ENCODE assay signal across 18 cellular contexts in genomic region chr20:38387953-38388352, GRCh38. TPM values are rescaled to one million over a fixed set of nuclear protein-coding genes. Genes with fewer than 3 reads are reported as not detected.
DNase-seq lines count a peak whose midpoint lies in the region; ATAC-seq, FAIRE-seq and TF ChIP-seq lines count a peak whose summit lies in the region.
"Had no signal": no experiment of that assay in that cellular context is flagged by ENCODE, and none has a peak within 500 bp of the region (broad histone marks: within the 10 kb centered on the region; RNA-seq: fewer than 3 reads in every experiment).

No MANE protein-coding gene starts in this region.

- CTCF ChIA-PET in GM12878 (lab: Yijun Ruan, JAX) (interaction anchor here (0.7 kb wide), 1 partner anchor 147 kb away, joined by 3 read pairs; no protein-coding TSS in a partner anchor), HepG2 (lab: Yijun Ruan, JAX; ENCODE audit: low intra/inter-chr PET ratio, low total read pairs) (no interaction called here)

- BruUV-seq in GM12878 (replicated peaks; lab: Mats Ljungman, UMichigan) = no TSS peak
- BruUV-seq in HepG2 (replicated peaks; lab: Mats Ljungman, UMichigan) = no TSS peak

- H3K4me3 ChIP-seq in DND-41 (ENCODE audit: low read depth in 1 of 2, low read length in 2 of 2) (no peak overlapping the region), GM12878 (no peak overlapping the region), HepG2 (replicated peaks in 1 of 3; ENCODE audit: insufficient read depth in 1 of 3, low read depth in 2 of 3, low read length in 3 of 3) (no peak overlapping the region)
- H3K4me3 ChIP-seq: lung had no signal

- H3K4me2 ChIP-seq in DND-41 (ENCODE audit: insufficient read depth, low read length) (no peak overlapping the region), GM12878 (ENCODE audit: control insufficient read depth, insufficient read depth) (no peak overlapping the region), HepG2 (ENCODE audit: low read depth, low read length) (no peak overlapping the region)

- SMC1A ChIA-PET in GM12878 (lab: Charles Lee; ENCODE audit: uncharacterized antibody, unreplicated experiment) = interaction anchor here (1.0 kb wide), 1 partner anchor 9 kb away, joined by 3 read pairs; no protein-coding TSS in a partner anchor

- intact Hi-C loops in GM12878 (cut with micrococcal nuclease; ENCODE audit: unreplicated experiment) (no loop called here), HepG2 (cut with micrococcal nuclease; ENCODE audit: unreplicated experiment) (no loop called here)

- no peaks in the 10 kb centered on the region for H3K79me2 ChIP-seq in DND-41 (ENCODE audit: insufficient read depth, low read length)
- no peaks in the 10 kb centered on the region for H3K79me2 ChIP-seq in GM12878 (ENCODE audit: control insufficient read depth, insufficient read depth, low read length)
- no peaks in the 10 kb centered on the region for H3K79me2 ChIP-seq in HepG2 (ENCODE audit: insufficient read depth, low read length)

- RAD21 ChIA-PET in GM12878 (lab: Charles Lee; ENCODE audit: unreplicated experiment) = interaction anchor here (0.6 kb wide), 1 partner anchor 21 kb away, joined by 4 read pairs; no protein-coding TSS in a partner anchor

- in situ Hi-C loops in GM12878 (cut with MboI) = no loop called here
- in situ Hi-C loops in HepG2 (cut with HindIII; ENCODE audit: extremely low pct_ligation_motif_present, low pct_unique_long_range_greater_than_20kb) = no loop called here

- H4K20me1 ChIP-seq in DND-41 (ENCODE audit: insufficient read depth, low read length) = no peaks in the 10 kb centered on the region
- H4K20me1 ChIP-seq in GM12878 (ENCODE audit: control insufficient read depth, insufficient read depth) = no peaks in the 10 kb centered on the region
- no peaks in the 10 kb centered on the region for H4K20me1 ChIP-seq in HepG2 (ENCODE audit: insufficient read depth, low read length)

- peak; percentile 31 for TF ChIP-seq CTCF in DND-41 (IDR thresholded peaks at IDR 0.05; ENCODE audit: borderline replicate concordance, extremely low read depth, low read length, poor library complexity, severe bottlenecking)
- TF ChIP-seq CTCF in GM12878 (IDR thresholded peaks at IDR 0.05 in 2 of 3, conservative IDR thresholded peaks at IDR 0.05 in 1 of 3; ENCODE audit: control insufficient read depth in 2 of 3, extremely low read depth in 1 of 3, insufficient read depth in 1 of 3, low read depth in 3 of 3, low read length in 3 of 3) = peak in 1 of 3 experiments; percentile 21; a peak in 2 of 6 replicates
- TF ChIP-seq CTCF in HepG2 (CRISPR knock-in tag; IDR thresholded peaks at IDR 0.05) = peak; percentile 44

- H3K9ac ChIP-seq in DND-41 (ENCODE audit: low read depth, low read length) = no peak overlapping the region
- H3K9ac ChIP-seq in GM12878 (ENCODE audit: control insufficient read depth, insufficient read depth, low read length) = no peak overlapping the region
- H3K9ac ChIP-seq in HepG2 (ENCODE audit: insufficient read depth, low read depth, low read length) = no peak overlapping the region

- POLR2A ChIA-PET in GM12878 (lab: Charles Lee) (no interaction called here), HepG2 (lab: Yijun Ruan, JAX) (no interaction called here)

- no peak for DNase-seq in DND-41
- peak; percentile 33 for DNase-seq in M059J (ENCODE audit: low read depth)
- DNase-seq in GM12878 (ENCODE audit: low read depth, low spot score) = no peak
- no peak for DNase-seq in HepG2 (ENCODE audit: low spot score)
- DNase-seq in occipital lobe (lab: John Stamatoyannopoulos, UW) = no peak
- no peak for DNase-seq in NCI-H1417 treated with DMSO at 0.1 percent for 48 hours (lab: John Stamatoyannopoulos, UW)
- DNase-seq in stimulated activated CD4-positive, alpha-beta T cell treated with anti-CD3 and anti-CD28 coated beads, Interleukin-2, amount 100 ng/mL, for 24 hours = no peak
- DNase-seq in MV-4-11 (lab: John Stamatoyannopoulos, UW) = no peak
- DNase-seq: activated T-cell treated with anti-CD3 and anti-CD28 coated beads, Interleukin-2, amount 50 U/mL, for 4 hours; DMS153; effector memory CD4-positive, alpha-beta T cell; foreskin fibroblast; NCI-H2107; NCI-H748 treated with DMSO at 0.1 percent for 48 hours; retina; substantia nigra; T1000 had no signal

- TF ChIP-seq EP300 in GM12878 (IDR thresholded peaks at IDR 0.05; ENCODE audit: borderline replicate concordance in 1 of 2, control insufficient read depth in 1 of 2, low read depth in 2 of 2, low read length in 2 of 2) = no peak
- TF ChIP-seq EP300 in HepG2 (IDR thresholded peaks at IDR 0.05; ENCODE audit: low read depth in 2 of 2, low read length in 2 of 2) = no peak
- no peak for TF ChIP-seq EP300 in HepG2 (CRISPR knock-in tag; IDR thresholded peaks at IDR 0.05; ENCODE audit: borderline replicate concordance)

- H3K4me1 ChIP-seq in DND-41 (ENCODE audit: insufficient read depth, low read length) = no peaks in the 10 kb centered on the region
- no peaks in the 10 kb centered on the region for H3K4me1 ChIP-seq in GM12878 (ENCODE audit: control insufficient read depth, insufficient read depth, low read length)
- no peaks in the 10 kb centered on the region for H3K4me1 ChIP-seq in HepG2 (ENCODE audit: insufficient read depth, low read length)

- no peaks in the 10 kb centered on the region for H3K36me3 ChIP-seq in DND-41 (ENCODE audit: insufficient read depth, low read length)
- no peaks in the 10 kb centered on the region for H3K36me3 ChIP-seq in GM12878 (ENCODE audit: control insufficient read depth in 2 of 2, insufficient read depth in 2 of 2, low read length in 1 of 2)
- H3K36me3 ChIP-seq in HepG2 (replicated peaks in 1 of 2; ENCODE audit: control insufficient read depth in 1 of 2, insufficient read depth in 2 of 2, low read length in 2 of 2) = no peaks in the 10 kb centered on the region

- ATAC-seq in DND-41 (ENCODE audit: insufficient read depth, low read depth) = no peak
- ATAC-seq in GM12878 = no peak
- ATAC-seq in HepG2 = 0 out of 3 replicates have a peak, but pooled peaks have one; percentile 32
- ATAC-seq: activated T-cell treated with anti-CD3 and anti-CD28 coated beads, Interleukin-2, amount 50 U/mL, for 4 hours had no signal

- TF ChIP-seq RAD21 in GM12878 (IDR thresholded peaks at IDR 0.05; ENCODE audit: insufficient read depth, low read depth, low read length) (0 out of 2 replicates have a peak, but pooled peaks have one; percentile 15), HepG2 (CRISPR knock-in tag; IDR thresholded peaks at IDR 0.05) (no peak)

- TF ChIP-seq POLR2A in GM12878 (IDR thresholded peaks at IDR 0.05; ENCODE audit: low read depth, low read length) = no peak
- no peak for TF ChIP-seq POLR2A in HepG2 (IDR thresholded peaks at IDR 0.05; ENCODE audit: insufficient read depth in 1 of 2, low read depth in 2 of 2, low read length in 2 of 2)

- no peak for FAIRE-seq in GM12878 (lab: Jason Lieb, UNC)
- no peak for FAIRE-seq in HepG2 (lab: Jason Lieb, UNC)

- H3K27ac ChIP-seq in DND-41 (ENCODE audit: low read length) (no peak overlapping the region), GM12878 (ENCODE audit: control insufficient read depth, insufficient read depth) (no peak overlapping the region), HepG2 (ENCODE audit: extremely low read length, insufficient read depth, low read length) (no peak overlapping the region)

- H3K9me3 ChIP-seq in DND-41 (ENCODE audit: insufficient read depth, low read length, severe bottlenecking) (no peaks in the 10 kb centered on the region), GM12878 (replicated peaks; ENCODE audit: control insufficient read depth, insufficient read depth, low read length) (peaks cover 3% of the 10 kb centered on the region; the same call in 2 of the 3 replicates), HepG2 (ENCODE audit: low read length) (no peaks in the 10 kb centered on the region)

- H3K27me3 ChIP-seq in DND-41 (ENCODE audit: insufficient read depth, low read length, poor library complexity) = peaks cover 10% of the 10 kb centered on the region
- H3K27me3 ChIP-seq in GM12878 (replicated peaks in 1 of 2; ENCODE audit: control insufficient read depth in 2 of 2, insufficient read depth in 2 of 2, low read length in 1 of 2) = no peaks in the 10 kb centered on the region
- H3K27me3 ChIP-seq in HepG2 (ENCODE audit: control insufficient read depth in 1 of 2, insufficient read depth in 2 of 2, low read length in 2 of 2) = 0 out of 5 replicates have a peak, but pooled peaks cover 0 to 3% of the 10 kb centered on the region in 2 experiments

- H2AFZ ChIP-seq in DND-41 (ENCODE audit: low read depth, low read length) (no peak overlapping the region), GM12878 (ENCODE audit: control insufficient read depth, low read depth, low read length) (no peak overlapping the region), HepG2 (ENCODE audit: low read length) (no peak overlapping the region)

- WGBS in GM12878 (ENCODE audit: insufficient coverage, insufficient replicate concordance, low lambda C conversion rate, missing lambda C conversion rate) = 26% methylated on average over 4 of the region's 4 CpGs
- 14% methylated on average over 4 of the region's 4 CpGs for WGBS in HepG2 (ENCODE audit: low lambda C conversion rate)

RNA-seq across cellular contexts. Expression of gene LBP, which starts 41.7 kb away (rescaled TPM):
- 0.22 TPM in 1 of 2 replicates, not detected in the other for total RNA-seq in M059J (2014; rRNA removed; shearing (Covaris generic))
- not detected in 2 replicates for total RNA-seq in GM12878 (2013; cell fraction: nucleolus; rRNA removed)
- total RNA-seq in GM12878 (2014; rRNA removed) (not detected in 2 replicates), GM12878 (2014; rRNA removed; fragmentation: Illumina TruSeq; extraction: Trizol) (not detected in 2 replicates), GM12878 (2021) (0.10 and 0.16 TPM in 2 replicates), HepG2 (2016; rRNA removed; fragmentation: Illumina TruSeq; extraction: Trizol) (0.20 TPM in 1 of 2 replicates, not detected in the other), occipital lobe (0.47 TPM)
- not detected for polyA plus RNA-seq in GM12878 (2011; ENCODE audit: low read depth)
- polyA plus RNA-seq in GM12878 (2011; rRNA removed) (0.04 TPM in 1 of 2 replicates, not detected in the other), GM12878 (2014; fragmentation: Illumina TruSeq; extraction: Trizol) (not detected in 2 replicates), GM12878 (2014; fragmentation: Nextera tagmentation; extraction: Ambion mirVana) (not detected), GM12878 (2014; rRNA removed) (not detected in 2 replicates), GM12878 (2016; fragmentation: Nextera tagmentation; extraction: Ambion mirVana) (not detected), HepG2 (2011; rRNA removed) (0.07 and 0.26 TPM in 2 replicates)
- polyA plus RNA-seq in GM12878 (2011; cell fraction: cytosol; rRNA removed) = 0.03 TPM in 1 of 2 replicates, not detected in the other
- not detected in 2 replicates for polyA plus RNA-seq in GM12878 (2011; cell fraction: nucleus; rRNA removed)
- not detected in 2 replicates for polyA plus RNA-seq in GM12878 (2012)
- not detected in 2 replicates for polyA minus RNA-seq in GM12878 (2011; rRNA and poly(A)+ RNA removed)
- polyA minus RNA-seq in GM12878 (2011; cell fraction: cytosol; rRNA and poly(A)+ RNA removed) = not detected in 2 replicates
- polyA minus RNA-seq in GM12878 (2011; cell fraction: nucleus; rRNA and poly(A)+ RNA removed) = not detected in 2 replicates
- total RNA-seq in HepG2 (2016; cell fraction: cytosol; rRNA removed; fragmentation: Illumina TruSeq; extraction: Trizol; ENCODE audit: low read depth) = not detected in 2 replicates
- 0.06 TPM in 1 of 2 replicates, not detected in the other for total RNA-seq in HepG2 (2016; cell fraction: insoluble cytoplasmic fraction; rRNA removed; fragmentation: Illumina TruSeq; extraction: Trizol)
- 0.09 TPM in 1 of 2 replicates, not detected in the other for total RNA-seq in HepG2 (2016; cell fraction: membrane; rRNA removed; fragmentation: Illumina TruSeq; extraction: Trizol)
- total RNA-seq in HepG2 (2016; cell fraction: nucleus; rRNA removed; fragmentation: Illumina TruSeq; extraction: Trizol) = not detected in 2 replicates
- 0.17 and 0.32 TPM in 2 replicates for polyA plus RNA-seq in HepG2 (2011; cell fraction: cytosol; rRNA removed)
- polyA plus RNA-seq in HepG2 (2011; cell fraction: nucleus; rRNA removed) = 0.08 and 0.14 TPM in 2 replicates
- polyA plus RNA-seq in HepG2 (2012) = 0.20 TPM in 1 of 2 replicates, not detected in the other
- polyA plus RNA-seq in HepG2 (2016; cell fraction: cytosol; fragmentation: Illumina TruSeq; extraction: Trizol; ENCODE audit: low read depth) = 0.08 TPM in 1 of 2 replicates, not detected in the other
- not detected in 2 replicates for polyA plus RNA-seq in HepG2 (2016; cell fraction: insoluble cytoplasmic fraction; fragmentation: Illumina TruSeq; extraction: Trizol; ENCODE audit: low read depth)
- 0.10 TPM in 1 of 2 replicates, not detected in the other for polyA plus RNA-seq in HepG2 (2016; cell fraction: membrane; fragmentation: Illumina TruSeq; extraction: Trizol; ENCODE audit: low read depth)
- not detected in 2 replicates for polyA plus RNA-seq in HepG2 (2016; cell fraction: nucleus; fragmentation: Illumina TruSeq; extraction: Trizol; ENCODE audit: insufficient read depth, low read depth)
- 0.72 TPM in 1 of 2 replicates, not detected in the other for polyA minus RNA-seq in HepG2 (2011; rRNA and poly(A)+ RNA removed; ENCODE audit: low replicate concordance)
- polyA minus RNA-seq in HepG2 (2011; cell fraction: cytosol; rRNA and poly(A)+ RNA removed) = not detected in 2 replicates
- polyA minus RNA-seq in HepG2 (2011; cell fraction: nucleus; rRNA and poly(A)+ RNA removed) = not detected in 2 replicates

RNA-seq across cellular contexts. Expression of gene SNHG17, which starts 47.2 kb away (rescaled TPM):
- total RNA-seq in M059J (2014; rRNA removed; shearing (Covaris generic)) = 6.1 and 24.9 TPM in 2 replicates
- 90.9 and 103 TPM in 2 replicates for total RNA-seq in GM12878 (2013; cell fraction: nucleolus; rRNA removed)
- 22.9 and 24.4 TPM in 2 replicates for total RNA-seq in GM12878 (2014; rRNA removed)
- total RNA-seq in GM12878 (2014; rRNA removed; fragmentation: Illumina TruSeq; extraction: Trizol) = 22.9 and 23.9 TPM in 2 replicates
- 50.3 and 63.0 TPM in 2 replicates for total RNA-seq in GM12878 (2021)
- polyA plus RNA-seq in GM12878 (2011; ENCODE audit: low read depth) = 40.8 TPM
- polyA plus RNA-seq in GM12878 (2011; rRNA removed) = 23.5 and 33.9 TPM in 2 replicates
- 35.0 and 37.2 TPM in 2 replicates for polyA plus RNA-seq in GM12878 (2011; cell fraction: cytosol; rRNA removed)
- polyA plus RNA-seq in GM12878 (2011; cell fraction: nucleus; rRNA removed) = 118 and 158 TPM in 2 replicates
- polyA plus RNA-seq in GM12878 (2012) = 34.9 and 66.5 TPM in 2 replicates
- polyA plus RNA-seq in GM12878 (2014; fragmentation: Illumina TruSeq; extraction: Trizol) = 15.3 and 20.8 TPM in 2 replicates
- polyA plus RNA-seq in GM12878 (2014; fragmentation: Nextera tagmentation; extraction: Ambion mirVana) = 10 to 100 TPM; 25.6 to 33.9 TPM
- 62.2 and 69.4 TPM in 2 replicates for polyA plus RNA-seq in GM12878 (2014; rRNA removed)
- 10 to 100 TPM; 45.8 to 47.3 TPM for polyA plus RNA-seq in GM12878 (2016; fragmentation: Nextera tagmentation; extraction: Ambion mirVana)
- 47.5 and 62.1 TPM in 2 replicates for polyA minus RNA-seq in GM12878 (2011; rRNA and poly(A)+ RNA removed)
- polyA minus RNA-seq in GM12878 (2011; cell fraction: cytosol; rRNA and poly(A)+ RNA removed) = 25.0 and 26.2 TPM in 2 replicates
- polyA minus RNA-seq in GM12878 (2011; cell fraction: nucleus; rRNA and poly(A)+ RNA removed) = 43.6 and 75.0 TPM in 2 replicates
- total RNA-seq in HepG2 (2016; rRNA removed; fragmentation: Illumina TruSeq; extraction: Trizol) = 15.6 and 26.2 TPM in 2 replicates
- 27.4 and 27.8 TPM in 2 replicates for total RNA-seq in HepG2 (2016; cell fraction: cytosol; rRNA removed; fragmentation: Illumina TruSeq; extraction: Trizol; ENCODE audit: low read depth)
- total RNA-seq in HepG2 (2016; cell fraction: insoluble cytoplasmic fraction; rRNA removed; fragmentation: Illumina TruSeq; extraction: Trizol) = 15.2 and 25.3 TPM in 2 replicates
- 30.7 and 34.5 TPM in 2 replicates for total RNA-seq in HepG2 (2016; cell fraction: membrane; rRNA removed; fragmentation: Illumina TruSeq; extraction: Trizol)
- total RNA-seq in HepG2 (2016; cell fraction: nucleus; rRNA removed; fragmentation: Illumina TruSeq; extraction: Trizol) = 44.8 and 54.3 TPM in 2 replicates
- 41.2 and 44.8 TPM in 2 replicates for polyA plus RNA-seq in HepG2 (2011; rRNA removed)
- 19.6 and 22.7 TPM in 2 replicates for polyA plus RNA-seq in HepG2 (2011; cell fraction: cytosol; rRNA removed)
- polyA plus RNA-seq in HepG2 (2011; cell fraction: nucleus; rRNA removed) = 170 and 182 TPM in 2 replicates
- 32.8 and 56.1 TPM in 2 replicates for polyA plus RNA-seq in HepG2 (2012)
- 24.3 and 28.6 TPM in 2 replicates for polyA plus RNA-seq in HepG2 (2016; cell fraction: cytosol; fragmentation: Illumina TruSeq; extraction: Trizol; ENCODE audit: low read depth)
- polyA plus RNA-seq in HepG2 (2016; cell fraction: insoluble cytoplasmic fraction; fragmentation: Illumina TruSeq; extraction: Trizol; ENCODE audit: low read depth) = 32.2 and 33.6 TPM in 2 replicates
- 28.4 and 32.2 TPM in 2 replicates for polyA plus RNA-seq in HepG2 (2016; cell fraction: membrane; fragmentation: Illumina TruSeq; extraction: Trizol; ENCODE audit: low read depth)
- 126 and 147 TPM in 2 replicates for polyA plus RNA-seq in HepG2 (2016; cell fraction: nucleus; fragmentation: Illumina TruSeq; extraction: Trizol; ENCODE audit: insufficient read depth, low read depth)
- 34.4 and 149 TPM in 2 replicates for polyA minus RNA-seq in HepG2 (2011; rRNA and poly(A)+ RNA removed; ENCODE audit: low replicate concordance)
- polyA minus RNA-seq in HepG2 (2011; cell fraction: cytosol; rRNA and poly(A)+ RNA removed) = 6.9 and 12.8 TPM in 2 replicates
- 67.3 and 72.4 TPM in 2 replicates for polyA minus RNA-seq in HepG2 (2011; cell fraction: nucleus; rRNA and poly(A)+ RNA removed)
- total RNA-seq in occipital lobe = 2.8 TPM
